In genomic region chr10:127215882-127216281, GRCh38 we compare ENCODE assay signal across 18 cellular contexts. TPM values are rescaled to one million over a fixed set of nuclear protein-coding genes. Genes with fewer than 3 reads are reported as not detected.
DNase-seq lines count a peak whose midpoint lies in the region; TF ChIP-seq lines count a peak whose summit lies in the region.
"Had no signal": no experiment of that assay in that cellular context is flagged by ENCODE, and none has a peak within 500 bp of the region (broad histone marks: within the 10 kb centered on the region; RNA-seq: fewer than 3 reads in every experiment).

No MANE protein-coding gene starts in this region.

- H2BK20ac ChIP-seq in H9 (ENCODE audit: low read depth, low read length, poor library complexity, severe bottlenecking): no peak overlapping the region

- H3K4me3 Mint-ChIP-seq in H9: no peak overlapping the region; a peak in 2 of 5 replicates
- H3K4me3 Mint-ChIP-seq in activated naive CD4-positive, alpha-beta T cell treated with anti-CD3 and anti-CD28 coated beads for 36 hours: no peak overlapping the region
- H3K4me3 Mint-ChIP-seq: T-helper 1 cell treated with Interleukin-12 subunit alpha and Interleukin-12 subunit beta and Interleukin-4 antibody, amounts not matched to agents 30 μg/mL and 1 μg/mL, for 36 hours had no signal

- H3K4ac ChIP-seq in H9 (ENCODE audit: low read depth, low read length): no peak overlapping the region

- BruUV-seq in A673 (replicated peaks; lab: Mats Ljungman, UMichigan): no TSS peak

- H3K23me2 ChIP-seq in H9 (ENCODE audit: insufficient read length, low read depth, low read length, poor library complexity, severe bottlenecking): no peaks in the 10 kb centered on the region

- TF ChIP-seq CTCF in A673 (conservative IDR thresholded peaks at IDR 0.05; ENCODE audit: low read depth, low read length) (no peak), H9 (conservative IDR thresholded peaks at IDR 0.05) (no peak)

- CTCF ChIA-PET in A673 (lab: Charles Lee): no interaction called here
- CTCF ChIA-PET in activated naive CD4-positive, alpha-beta T cell treated with anti-CD3 and anti-CD28 coated beads for 36 hours (lab: Charles Lee): no interaction called here

- no peak overlapping the region for H4K91ac ChIP-seq in H9 (ENCODE audit: insufficient read length, low read depth, low read length)

- no peak overlapping the region for H3K23ac ChIP-seq in H9 (ENCODE audit: insufficient read length, low read depth, low read length)

- intact Hi-C loops in A673 (cut with micrococcal nuclease; ENCODE audit: unreplicated experiment): no loop called here
- intact Hi-C loops in activated naive CD4-positive, alpha-beta T cell treated with anti-CD3 and anti-CD28 coated beads for 36 hours (cut with micrococcal nuclease): no loop called here

- H4K5ac ChIP-seq in H9 (ENCODE audit: insufficient read length, low read depth, low read length): no peak overlapping the region

- no peak overlapping the region for H3K27ac ChIP-seq in A673 (ENCODE audit: low read depth, low read length, poor library complexity, severe bottlenecking)
- peak overlapping the region; percentile 62 for H3K27ac ChIP-seq in H9 (ENCODE audit: insufficient read length, low read depth, low read length)

- H4K8ac ChIP-seq in H9 (replicated peaks; ENCODE audit: insufficient read length, low read depth, low read length): no peak overlapping the region

- no peak overlapping the region for H3K4me3 ChIP-seq in A673 (ENCODE audit: low read depth, low read length, poor library complexity, severe bottlenecking)
- H3K4me3 ChIP-seq: GM12878 had no signal

- H3K36me3 Mint-ChIP-seq in H9 (ENCODE audit: insufficient read depth in 1 of 3, low read depth in 3 of 3): peaks cover 8 to 12% (median 9%) of the 10 kb centered on the region in 3 experiments; a peak in 6 of 7 replicates
- H3K36me3 Mint-ChIP-seq in activated naive CD4-positive, alpha-beta T cell treated with anti-CD3 and anti-CD28 coated beads for 36 hours (ENCODE audit: low read depth): no peaks in the 10 kb centered on the region

- no peak overlapping the region for H3K14ac ChIP-seq in H9 (ENCODE audit: insufficient read depth, low read length)

- H3K4me2 ChIP-seq in H9 (ENCODE audit: insufficient read depth, insufficient read length, low read length): peak overlapping the region; percentile 11

- peaks cover 24 to 26% of the 10 kb centered on the region in 2 experiments for H3K4me1 Mint-ChIP-seq in H9
- no peaks in the 10 kb centered on the region for H3K4me1 Mint-ChIP-seq in activated naive CD4-positive, alpha-beta T cell treated with anti-CD3 and anti-CD28 coated beads for 36 hours (ENCODE audit: low read depth)

- no peaks in the 10 kb centered on the region for H3K79me1 ChIP-seq in H9 (ENCODE audit: insufficient read depth, low read depth, low read length, poor library complexity, severe bottlenecking)

- no peaks in the 10 kb centered on the region; the same call in 1 of the 2 replicates for H3K27me3 Mint-ChIP-seq in H9 (ENCODE audit: low read depth)
- peaks cover 13% of the 10 kb centered on the region for H3K27me3 Mint-ChIP-seq in activated naive CD4-positive, alpha-beta T cell treated with anti-CD3 and anti-CD28 coated beads for 36 hours (ENCODE audit: low read depth)

- H3K56ac ChIP-seq in H9 (ENCODE audit: insufficient read length, low read depth, low read length): no peak overlapping the region

- no peak overlapping the region for H2AK5ac ChIP-seq in H9 (ENCODE audit: insufficient read length, low read length)

- POLR2A ChIA-PET in A673 (lab: Charles Lee; ENCODE audit: low non-redundant PET): no interaction called here

- no peak overlapping the region for H2AFZ ChIP-seq in H9 (ENCODE audit: low read length)

- H3K27me3 ChIP-seq in A673 (replicated peaks; ENCODE audit: insufficient read depth, low read depth, low read length, poor library complexity) (no peaks in the 10 kb centered on the region), H9 (ENCODE audit: insufficient read depth, low read length) (no peaks in the 10 kb centered on the region)

- peak; percentile 23 for DNase-seq in A673 (ENCODE audit: low spot score)
- DNase-seq in H9: peak; percentile 42
- peak; percentile 67 for DNase-seq in NCI-H526 treated with DMSO at 0.1 percent for 48 hours (lab: John Stamatoyannopoulos, UW)
- peak; percentile 48 for DNase-seq in iPS-NIHi7 (ENCODE audit: extremely low spot score)
- DNase-seq in NCI-H524 (lab: John Stamatoyannopoulos, UW): no peak
- no peak for DNase-seq in AG08395 (ENCODE audit: low spot score)
- no peak for DNase-seq in activated naive CD4-positive, alpha-beta T cell treated with anti-CD3 and anti-CD28 coated beads for 36 hours
- DNase-seq: AML-193; DND-41; GOT3; NCI-H187; NCI-H524 treated with DMSO at 0.1 percent for 48 hours; NK-92 treated with Interleukin-12 subunit alpha and Interleukin-12 subunit beta, amount 100 ng/mL, for 24 hours; RPMI8226 had no signal

- H3K27ac Mint-ChIP-seq in H9: peak overlapping the region; percentile 37 to 91 (median 38); a peak in 6 of 7 replicates
- H3K27ac Mint-ChIP-seq in activated naive CD4-positive, alpha-beta T cell treated with anti-CD3 and anti-CD28 coated beads for 36 hours: no peak overlapping the region
- H3K27ac Mint-ChIP-seq: T-helper 1 cell treated with Interleukin-12 subunit alpha and Interleukin-12 subunit beta and Interleukin-4 antibody, amounts not matched to agents 30 μg/mL and 1 μg/mL, for 36 hours had no signal

- H3T11ph ChIP-seq in H9 (ENCODE audit: low read length): no peak overlapping the region

- H3K4me1 ChIP-seq in A673 (ENCODE audit: insufficient read depth, low read length, poor library complexity, severe bottlenecking) (peaks cover 3% of the 10 kb centered on the region), H9 (ENCODE audit: insufficient read depth, low read length) (peaks cover 9% of the 10 kb centered on the region; the same call in 1 of the 2 replicates)

- no peak overlapping the region for H2BK15ac ChIP-seq in H9 (ENCODE audit: low read depth, low read length)

- H3K9me3 ChIP-seq in A673 (ENCODE audit: low read depth, low read length, poor library complexity, severe bottlenecking) (no peaks in the 10 kb centered on the region), H9 (ENCODE audit: control insufficient read depth, low read depth, low read length) (no peaks in the 10 kb centered on the region)

- no peaks in the 10 kb centered on the region for H3K36me3 ChIP-seq in A673 (ENCODE audit: insufficient read depth, low read length, poor library complexity, severe bottlenecking)

- H2BK120ac ChIP-seq in H9 (ENCODE audit: low read depth, low read length, poor library complexity, severe bottlenecking): no peak overlapping the region

- no CpG with 5 or more reads among the region's 4 CpGs for WGBS in H9 (ENCODE audit: extremely low coverage, insufficient read length, low lambda C conversion rate)

- H2BK5ac ChIP-seq in H9 (ENCODE audit: insufficient read length, low read length): no peak overlapping the region

- peaks cover 7 to 14% of the 10 kb centered on the region in 2 experiments for H3K9me3 Mint-ChIP-seq in H9
- H3K9me3 Mint-ChIP-seq in activated naive CD4-positive, alpha-beta T cell treated with anti-CD3 and anti-CD28 coated beads for 36 hours: peaks cover 3% of the 10 kb centered on the region
- H3K9me3 Mint-ChIP-seq: T-helper 1 cell treated with Interleukin-12 subunit alpha and Interleukin-12 subunit beta and Interleukin-4 antibody, amounts not matched to agents 30 μg/mL and 1 μg/mL, for 36 hours had no signal

- H2BK12ac ChIP-seq in H9 (ENCODE audit: insufficient read length, low read depth, low read length): no peak overlapping the region

- H4K20me1 ChIP-seq in H9 (ENCODE audit: control insufficient read depth, insufficient read depth, insufficient read length): no peaks in the 10 kb centered on the region

- H3K9ac ChIP-seq in H9 (ENCODE audit: extremely low read depth, insufficient read length, low read length): no peak overlapping the region

- H3K79me2 ChIP-seq in H9 (ENCODE audit: insufficient read depth, low read length): no peaks in the 10 kb centered on the region

- H3K18ac ChIP-seq in H9 (ENCODE audit: insufficient read length, low read depth, low read length): no peak overlapping the region

RNA-seq across cellular contexts. Expression of gene INSYN2A, which starts 19.5 kb away (rescaled TPM):
- total RNA-seq in A673 (2021) (not detected in 2 replicates), H9 (2021) (0.09 and 0.20 TPM in 2 replicates)
- not detected for total RNA-seq in activated naive CD4-positive, alpha-beta T cell treated with anti-CD3 and anti-CD28 coated beads for 36 hours
- total RNA-seq: GM12878, HT-29, OCI-LY7 had no signal

Comparison
In these comparisons a context has a peak if more than half of its experiments do, and no peak if none do; other contexts are left out.
1. DNase-seq: peak in A673 (single experiment), H9 (single experiment), NCI-H526 treated with DMSO at 0.1 percent for 48 hours (single experiment) and iPS-NIHi7 (single experiment); none in NCI-H524 (0 of 2), AG08395 (single experiment) and activated naive CD4-positive, alpha-beta T cell treated with anti-CD3 and anti-CD28 coated beads for 36 hours (single experiment).